Comparison of ENCODE assay signal across 8 cellular contexts in the genomic region with DNA sequence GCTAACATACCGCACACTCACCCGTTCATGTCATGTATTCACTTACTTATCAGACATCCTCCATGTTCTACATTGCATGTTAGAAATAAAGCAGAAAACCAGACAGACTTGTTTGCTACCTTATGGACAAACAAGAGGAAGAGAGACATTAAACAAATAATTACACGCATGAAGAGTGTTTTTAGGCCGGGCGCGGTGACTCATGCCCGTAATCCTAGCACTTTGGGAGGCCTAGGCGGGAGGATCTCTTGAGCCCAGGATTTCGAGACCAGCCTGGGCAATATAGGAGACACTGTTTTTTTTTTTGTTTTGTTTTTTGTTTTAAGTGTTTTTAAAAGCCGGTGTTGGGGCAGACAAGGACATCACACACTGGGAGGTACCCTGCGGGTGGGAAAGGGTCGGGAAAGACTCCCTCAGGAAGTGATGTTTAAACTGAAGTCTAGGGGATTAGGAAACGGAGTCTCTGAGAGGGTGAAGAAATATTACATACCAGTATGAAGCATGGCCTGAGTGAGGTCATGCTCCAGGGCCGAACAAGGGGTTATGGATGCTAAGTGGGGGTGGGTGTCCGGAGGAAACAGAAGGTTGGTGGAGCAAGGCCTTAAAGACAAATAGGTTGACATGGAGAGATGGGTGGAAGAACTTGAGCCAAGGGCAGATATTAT. TPM values are rescaled to one million over a fixed set of nuclear protein-coding genes. Genes with fewer than 3 reads are reported as not detected.
DNase-seq lines count a peak whose midpoint lies in the region; ATAC-seq, FAIRE-seq and TF ChIP-seq lines count a peak whose summit lies in the region.

No MANE protein-coding gene starts in this region.

- no peaks in the 10 kb centered on the region for H3K9me3 Mint-ChIP-seq in stimulated activated naive CD8-positive, alpha-beta T cell treated with anti-CD3 and anti-CD28 coated beads, Interleukin-15, Interleukin-2, amounts not matched to agents 100 ng/mL and 50 ng/mL, for 24 hours
- peaks cover 0 to 5% (median 0%) of the 10 kb centered on the region in 5 experiments for H3K9me3 Mint-ChIP-seq in brain
- H3K9me3 Mint-ChIP-seq in memory B cell = no peaks in the 10 kb centered on the region

- H3K4me1 Mint-ChIP-seq in stimulated activated naive CD8-positive, alpha-beta T cell treated with anti-CD3 and anti-CD28 coated beads, Interleukin-15, Interleukin-2, amounts not matched to agents 100 ng/mL and 50 ng/mL, for 24 hours (ENCODE audit: low read depth) = peaks cover 18% of the 10 kb centered on the region
- H3K4me1 Mint-ChIP-seq in brain (peaks cover 53% of the 10 kb centered on the region), memory B cell (peaks cover 39% of the 10 kb centered on the region)

- DNase-seq in stimulated activated naive CD8-positive, alpha-beta T cell treated with anti-CD3 and anti-CD28 coated beads, Interleukin-15, Interleukin-2, amounts not matched to agents 100 U/mL and 50 U/mL, for 24 hours = no peak
- DNase-seq in memory B cell (ENCODE audit: low spot score in 2 of 2) (no peak), frontal cortex (ENCODE audit: low spot score in 2 of 2) (no peak), NCI-H2171 treated with DMSO at 0.1 percent for 48 hours (lab: John Stamatoyannopoulos, UW) (no peak)
- no peak for DNase-seq in stimulated activated CD4-positive, alpha-beta T cell treated with anti-CD3 and anti-CD28 coated beads, Interleukin-4, amount 100 ng/mL, for 1 hour
- no peak for DNase-seq in effector CD8-positive, alpha-beta T cell (lab: John Stamatoyannopoulos, UW)

- FAIRE-seq in frontal cortex (lab: Jason Lieb, UNC) = no peak

- no peaks in the 10 kb centered on the region for H3K27me3 Mint-ChIP-seq in stimulated activated naive CD8-positive, alpha-beta T cell treated with anti-CD3 and anti-CD28 coated beads, Interleukin-15, Interleukin-2, amounts not matched to agents 100 ng/mL and 50 ng/mL, for 24 hours
- H3K27me3 Mint-ChIP-seq in brain (peaks cover 26% of the 10 kb centered on the region), memory B cell (no peaks in the 10 kb centered on the region)

- H3K36me3 Mint-ChIP-seq in stimulated activated naive CD8-positive, alpha-beta T cell treated with anti-CD3 and anti-CD28 coated beads, Interleukin-15, Interleukin-2, amounts not matched to agents 100 ng/mL and 50 ng/mL, for 24 hours (ENCODE audit: low read depth) = peaks cover 5% of the 10 kb centered on the region
- H3K36me3 Mint-ChIP-seq in brain = no peaks in the 10 kb centered on the region
- no peaks in the 10 kb centered on the region for H3K36me3 Mint-ChIP-seq in memory B cell

- TF ChIP-seq CTCF in brain (conservative IDR thresholded peaks at IDR 0.05) = no peak

- H3K27ac Mint-ChIP-seq in stimulated activated naive CD8-positive, alpha-beta T cell treated with anti-CD3 and anti-CD28 coated beads, Interleukin-15, Interleukin-2, amounts not matched to agents 100 ng/mL and 50 ng/mL, for 24 hours = peak overlapping the region; percentile 98
- H3K27ac Mint-ChIP-seq in brain (peak overlapping the region in 4 of 5 experiments; percentile 0 to 83 (median 24)), memory B cell (peak overlapping the region; percentile 100)

- peak overlapping the region; percentile 83 for H3K4me3 Mint-ChIP-seq in stimulated activated naive CD8-positive, alpha-beta T cell treated with anti-CD3 and anti-CD28 coated beads, Interleukin-15, Interleukin-2, amounts not matched to agents 100 ng/mL and 50 ng/mL, for 24 hours
- H3K4me3 Mint-ChIP-seq in brain = peak overlapping the region; percentile 6 to 89 (median 84)
- peak overlapping the region; percentile 71 for H3K4me3 Mint-ChIP-seq in memory B cell

- ATAC-seq in stimulated activated naive CD8-positive, alpha-beta T cell treated with anti-CD3 and anti-CD28 coated beads, Interleukin-15, Interleukin-2, amounts not matched to agents 100 U/mL and 50 U/mL, for 24 hours = no peak
- no peak for ATAC-seq in memory B cell (ENCODE audit: low read depth)

RNA-seq across cellular contexts. Expression of a gene that starts 2.1 kb away (rescaled TPM):
- 20.7 TPM for polyA plus RNA-seq in brain (ENCODE audit: insufficient read depth, low read depth, low replicate concordance)
- total RNA-seq in frontal cortex = 68.9 TPM

Comparison
In these comparisons a context has a peak if more than half of its experiments do, and no peak if none do; other contexts are left out.
1. H3K27ac Mint-ChIP-seq: peak in every context shown above with its lines; median percentile 100 in memory B cell; 98 in stimulated activated naive CD8-positive, alpha-beta T cell treated with anti-CD3 and anti-CD28 coated beads, Interleukin-15, Interleukin-2, amounts not matched to agents 100 ng/mL and 50 ng/mL, for 24 hours; 24 in brain.